ENCODE assay signal across 18 cellular contexts in the genomic region with DNA sequence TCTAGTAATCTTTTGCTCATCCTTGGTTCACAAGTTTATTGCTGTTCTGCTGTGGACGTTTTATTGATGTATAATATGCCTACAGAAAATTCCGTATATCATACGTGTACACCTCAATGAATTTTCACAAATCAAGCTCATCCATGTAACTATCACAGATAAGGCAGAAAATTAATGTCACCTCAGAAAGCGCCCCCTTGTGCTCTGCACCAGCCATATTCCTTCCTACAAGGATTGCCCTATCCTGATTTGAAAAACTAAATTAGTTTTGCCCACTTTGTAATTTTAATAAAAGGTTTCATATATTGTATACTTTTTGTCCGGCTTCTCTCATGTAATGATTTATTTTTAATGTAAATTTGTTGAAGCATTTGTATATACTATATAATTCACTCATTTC.
DNase-seq lines count a peak whose midpoint lies in the region; ATAC-seq, FAIRE-seq and TF ChIP-seq lines count a peak whose summit lies in the region.
"Had no signal": no experiment of that assay in that cellular context is flagged by ENCODE, and none has a peak within 500 bp of the region (broad histone marks: within the 10 kb centered on the region; RNA-seq: fewer than 3 reads in every experiment).

No MANE protein-coding gene starts in this region.

- in situ Hi-C loops in astrocyte of the spinal cord (cut with HindIII; ENCODE audit: low sequenced_read_pairs): no loop called here

- H3K36me3 ChIP-seq in BE2C (no peaks in the 10 kb centered on the region), Loucy (ENCODE audit: insufficient read depth, low read length) (no peaks in the 10 kb centered on the region), keratinocyte (ENCODE audit: control insufficient read depth in 2 of 2, extremely low read depth in 1 of 2, insufficient read depth in 2 of 2, low read length in 2 of 2) (no peaks in the 10 kb centered on the region)
- H3K36me3 ChIP-seq: left ventricle myocardium inferior, suprapubic skin had no signal

- TF ChIP-seq CTCF in BE2C (IDR thresholded peaks at IDR 0.05; ENCODE audit: low read depth, low read length): peak; percentile 33
- peak; percentile 39 for TF ChIP-seq CTCF in Loucy (conservative IDR thresholded peaks at IDR 0.05; ENCODE audit: low read length)
- peak; percentile 23 for TF ChIP-seq CTCF in astrocyte of the spinal cord (IDR thresholded peaks at IDR 0.05; ENCODE audit: low read depth, low read length)
- peak in 2 of 3 experiments; percentile 38 to 41 for TF ChIP-seq CTCF in keratinocyte (optimal IDR thresholded peaks at IDR 0.05 in 1 of 3, IDR thresholded peaks at IDR 0.05 in 1 of 3, conservative IDR thresholded peaks at IDR 0.05 in 1 of 3; ENCODE audit: extremely low read depth in 1 of 3, insufficient read depth in 2 of 3, low read length in 3 of 3)

- dilution Hi-C loops in keratinocyte (cut with MboI; ENCODE audit: extremely low pct_ligation_motif_present, low sequenced_read_pairs): no loop called here

- H4K20me1 ChIP-seq in Loucy (ENCODE audit: insufficient read depth, low read length, poor library complexity, severe bottlenecking) (no peaks in the 10 kb centered on the region), keratinocyte (ENCODE audit: control insufficient read depth, extremely low read depth, insufficient read depth, low read length) (no peaks in the 10 kb centered on the region)

- H3K4me3 ChIP-seq in BE2C (ENCODE audit: low read depth, low read length): no peak overlapping the region
- H3K4me3 ChIP-seq in Loucy (ENCODE audit: low read length, poor library complexity, severe bottlenecking): no peak overlapping the region
- H3K4me3 ChIP-seq in astrocyte of the spinal cord (ENCODE audit: low read depth, low read length): no peak overlapping the region
- H3K4me3 ChIP-seq in keratinocyte (ENCODE audit: control insufficient read depth in 2 of 3, extremely low read depth in 1 of 3, insufficient read depth in 2 of 3, low read depth in 1 of 3, low read length in 3 of 3): no peak overlapping the region
- H3K4me3 ChIP-seq: dorsolateral prefrontal cortex, left ventricle myocardium inferior, mucosa of descending colon, SK-N-MC, suprapubic skin had no signal

- no peaks in the 10 kb centered on the region for H3K4me1 Mint-ChIP-seq in activated T-helper 2 cell treated with anti-CD3 and anti-CD28 coated beads, Interferon-gamma antibody, Interleukin-2, Interleukin-4, amounts not matched to agents 10 μg/mL and 5 μg/mL and 100 μg/mL, durations not matched to agents 14 hours and 24 hours and 36 hours (ENCODE audit: low read depth)

- H3K9me3 ChIP-seq in BE2C: no peaks in the 10 kb centered on the region; the same call in 1 of the 2 replicates
- H3K9me3 ChIP-seq in Loucy (ENCODE audit: insufficient read depth, low read depth, low read length): no peaks in the 10 kb centered on the region
- H3K9me3 ChIP-seq in keratinocyte (ENCODE audit: control insufficient read depth, low read depth, low read length): no peaks in the 10 kb centered on the region
- H3K9me3 ChIP-seq: mucosa of descending colon, suprapubic skin had no signal

- H3K27me3 ChIP-seq in BE2C (no peaks in the 10 kb centered on the region), Loucy (ENCODE audit: insufficient read depth, low read length, poor library complexity, severe bottlenecking) (no peaks in the 10 kb centered on the region), keratinocyte (ENCODE audit: control insufficient read depth, extremely low read depth, insufficient read depth, low read length) (no peaks in the 10 kb centered on the region)
- H3K27me3 ChIP-seq: dorsolateral prefrontal cortex, suprapubic skin had no signal

- H3K4me2 ChIP-seq in Loucy (ENCODE audit: low read depth, low read length, poor library complexity, severe bottlenecking) (no peak overlapping the region), keratinocyte (ENCODE audit: control insufficient read depth, extremely low read depth, insufficient read depth, low read depth, low read length) (no peak overlapping the region)

- H3K27ac Mint-ChIP-seq in activated T-helper 2 cell treated with anti-CD3 and anti-CD28 coated beads, Interferon-gamma antibody, Interleukin-2, Interleukin-4, amounts not matched to agents 10 μg/mL and 5 μg/mL and 100 μg/mL, durations not matched to agents 14 hours and 24 hours and 36 hours: no peak overlapping the region

- H3K9me2 ChIP-seq in Loucy (replicated peaks; ENCODE audit: low read depth, low read length): no peaks in the 10 kb centered on the region

- no peaks in the 10 kb centered on the region for H3F3A ChIP-seq in Loucy (ENCODE audit: low read depth)

- no peak overlapping the region for H2AFZ ChIP-seq in Loucy (ENCODE audit: low read length)
- H2AFZ ChIP-seq in keratinocyte (ENCODE audit: control insufficient read depth, low read length): no peak overlapping the region

- no peak overlapping the region for H3K27ac ChIP-seq in keratinocyte (ENCODE audit: control insufficient read depth, insufficient read depth, low read length)
- H3K27ac ChIP-seq: dorsolateral prefrontal cortex, left ventricle myocardium inferior, SK-N-MC, suprapubic skin had no signal

- H3K4me3 Mint-ChIP-seq in activated T-helper 2 cell treated with anti-CD3 and anti-CD28 coated beads, Interferon-gamma antibody, Interleukin-2, Interleukin-4, amounts not matched to agents 10 μg/mL and 5 μg/mL and 100 μg/mL, durations not matched to agents 14 hours and 24 hours and 36 hours (ENCODE audit: low read depth): no peak overlapping the region

- H3K79me2 ChIP-seq in Loucy (ENCODE audit: insufficient read depth, low read length): no peaks in the 10 kb centered on the region
- no peaks in the 10 kb centered on the region for H3K79me2 ChIP-seq in keratinocyte (ENCODE audit: control insufficient read depth, insufficient read depth, low read length)

- no peak for FAIRE-seq in keratinocyte (lab: Jason Lieb, UNC)

- no peaks in the 10 kb centered on the region for H3K9me1 ChIP-seq in keratinocyte (ENCODE audit: control insufficient read depth, extremely low read depth, insufficient read depth, low read length)

- no peak for ATAC-seq in HG03280 (IDR thresholded peaks at IDR 0.05; ENCODE audit: unreplicated experiment)
- ATAC-seq: mucosa of descending colon had no signal

- H3K27me3 Mint-ChIP-seq in activated T-helper 2 cell treated with anti-CD3 and anti-CD28 coated beads, Interferon-gamma antibody, Interleukin-2, Interleukin-4, amounts not matched to agents 10 μg/mL and 5 μg/mL and 100 μg/mL, durations not matched to agents 14 hours and 24 hours and 36 hours (ENCODE audit: low read depth): no peaks in the 10 kb centered on the region

- intact Hi-C loops in activated T-helper 2 cell treated with anti-CD3 and anti-CD28 coated beads, Interferon-gamma antibody, Interleukin-2, Interleukin-4, amounts not matched to agents 10 μg/mL and 5 μg/mL and 100 μg/mL, durations not matched to agents 14 hours and 24 hours and 36 hours (cut with micrococcal nuclease): no loop called here

- H3K9ac ChIP-seq in Loucy (ENCODE audit: low read depth, low read length, poor library complexity, severe bottlenecking) (no peak overlapping the region), keratinocyte (ENCODE audit: control insufficient read depth, extremely low read depth, insufficient read depth, low read length) (no peak overlapping the region)

- H3K36me3 Mint-ChIP-seq in activated T-helper 2 cell treated with anti-CD3 and anti-CD28 coated beads, Interferon-gamma antibody, Interleukin-2, Interleukin-4, amounts not matched to agents 10 μg/mL and 5 μg/mL and 100 μg/mL, durations not matched to agents 14 hours and 24 hours and 36 hours (ENCODE audit: low read depth): no peaks in the 10 kb centered on the region

- H3K4me1 ChIP-seq in BE2C (no peaks in the 10 kb centered on the region), Loucy (ENCODE audit: insufficient read depth, low read length, poor library complexity, severe bottlenecking) (no peaks in the 10 kb centered on the region), keratinocyte (ENCODE audit: control insufficient read depth, extremely low read depth, insufficient read depth, low read length) (peaks cover 4% of the 10 kb centered on the region)
- H3K4me1 ChIP-seq: left ventricle myocardium inferior, suprapubic skin had no signal

- no peak for DNase-seq in BE2C
- no peak for DNase-seq in astrocyte of the spinal cord (ENCODE audit: low read depth, low spot score)
- DNase-seq in keratinocyte (ENCODE audit: low read depth, low spot score): no peak
- no peak for DNase-seq in activated T-helper 2 cell treated with anti-CD3 and anti-CD28 coated beads, Interferon-gamma antibody, Interleukin-2, Interleukin-4, amounts not matched to agents 10 μg/mL and 5 μg/mL and 100 μg/mL, durations not matched to agents 14 hours and 24 hours and 36 hours (ENCODE audit: low spot score)
- no peak for DNase-seq in stimulated activated CD4-positive, alpha-beta T cell treated with anti-CD3 and anti-CD28 coated beads, Interleukin-2, amount 100 ng/mL, for 48 hours
- DNase-seq: COR-L47, dorsolateral prefrontal cortex, left ventricle myocardium inferior, NCI-H1105 treated with DMSO at 0.1 percent for 48 hours, NCI-H526 treated with DMSO at 0.1 percent for 48 hours, nucleus accumbens, retina, T1000 had no signal

- peaks cover 8% of the 10 kb centered on the region for H3K9me3 Mint-ChIP-seq in activated T-helper 2 cell treated with anti-CD3 and anti-CD28 coated beads, Interferon-gamma antibody, Interleukin-2, Interleukin-4, amounts not matched to agents 10 μg/mL and 5 μg/mL and 100 μg/mL, durations not matched to agents 14 hours and 24 hours and 36 hours
